In the genomic region with DNA sequence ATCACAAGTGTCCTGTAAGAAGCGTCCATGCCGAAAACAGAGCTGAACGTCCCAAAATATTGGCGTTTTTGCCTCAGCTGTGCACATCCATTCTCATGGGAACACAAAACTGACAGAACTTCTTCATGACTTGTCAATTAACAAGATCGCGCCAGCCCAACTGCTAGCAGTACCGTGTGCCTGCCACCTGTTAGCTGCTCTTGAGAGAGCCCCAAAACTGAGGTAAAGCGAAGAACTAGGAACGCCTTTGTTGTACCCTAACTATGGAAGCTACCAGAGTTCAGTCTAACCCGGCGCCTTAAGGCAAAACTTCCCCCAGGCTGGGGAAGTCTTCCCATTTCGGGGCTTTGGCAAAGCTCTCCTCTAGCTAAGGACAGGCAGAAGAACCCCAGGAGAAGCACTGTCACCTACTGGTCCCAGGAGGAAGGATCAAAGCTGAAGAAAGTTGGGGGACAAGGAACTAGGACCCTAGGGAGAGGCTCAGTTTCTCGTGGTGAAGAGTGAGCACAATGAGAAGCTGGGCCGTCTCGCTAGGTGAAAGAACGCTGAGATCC, we compare ENCODE assay signal across 8 cellular contexts. TPM values are rescaled to one million over a fixed set of nuclear protein-coding genes. Genes with fewer than 3 reads are reported as not detected.
DNase-seq lines count a peak whose midpoint lies in the region; ATAC-seq, FAIRE-seq and TF ChIP-seq lines count a peak whose summit lies in the region.

No MANE protein-coding gene starts in this region.

- H3K4me1 ChIP-seq in ovary (ENCODE audit: insufficient read depth), result peaks cover 4% of the 10 kb centered on the region

- no peak for ATAC-seq in HG03469 (IDR thresholded peaks at IDR 0.05; ENCODE audit: unreplicated experiment)

- WGBS in ovary, 3 donors, result 3 to 4% (median 4%) methylated on average over 16 of the region's 16 CpGs

- TF ChIP-seq CTCF in fibroblast of pulmonary artery (IDR thresholded peaks at IDR 0.05; ENCODE audit: low read length, missing control alignments) (peak; percentile 20), ovary (IDR thresholded peaks at IDR 0.05) (no peak)

- no peaks in the 10 kb centered on the region for H3K9me3 Mint-ChIP-seq in activated CD4-positive, alpha-beta memory T cell treated with anti-CD3 and anti-CD28 coated beads, Interleukin-2, amount 10 ng/mL, durations not matched to agents 7 days and 5 days

- DNase-seq in stimulated activated CD4-positive, alpha-beta T cell treated with anti-CD3 and anti-CD28 coated beads, Interleukin-4, amount 100 ng/mL, for 1 hour, result peak; percentile 6
- DNase-seq in stimulated activated CD4-positive, alpha-beta T cell treated with anti-CD3 and anti-CD28 coated beads, Interleukin-12 subunit alpha, Interleukin-12 subunit beta, amount 100 ng/mL, for 4 hours, result no peak
- DNase-seq in HTR-8/SVneo (ENCODE audit: insufficient read length, low spot score) (peak; percentile 24), fibroblast of pulmonary artery (ENCODE audit: low read depth) (peak; percentile 16), ovary (no peak), NCI-H1930 (lab: John Stamatoyannopoulos, UW) (no peak)
- DNase-seq in activated CD4-positive, alpha-beta memory T cell treated with anti-CD3 and anti-CD28 coated beads, Interleukin-2, amount 10 ng/mL, durations not matched to agents 7 days and 5 days, result peak; percentile 43

- no peak for TF ChIP-seq POLR2A in ovary (IDR thresholded peaks at IDR 0.05)

- POLR2A ChIA-PET in activated CD4-positive, alpha-beta memory T cell treated with anti-CD3 and anti-CD28 coated beads, Interleukin-2, amount 10 ng/mL, durations not matched to agents 7 days and 5 days (lab: Charles Lee), result interaction anchor here (0.8 to 3.2 kb wide), 35 partner anchors 9 to 494 kb away, joined by 3 to 18 read pairs (median 5); a partner anchor contains a TSS

- peaks cover 2% of the 10 kb centered on the region for H3K36me3 Mint-ChIP-seq in activated CD4-positive, alpha-beta memory T cell treated with anti-CD3 and anti-CD28 coated beads, Interleukin-2, amount 10 ng/mL, durations not matched to agents 7 days and 5 days (ENCODE audit: low read depth)

- H3K27me3 ChIP-seq in ovary, result no peaks in the 10 kb centered on the region

- peaks cover 3% of the 10 kb centered on the region for H3K27me3 Mint-ChIP-seq in activated CD4-positive, alpha-beta memory T cell treated with anti-CD3 and anti-CD28 coated beads, Interleukin-2, amount 10 ng/mL, durations not matched to agents 7 days and 5 days

- intact Hi-C loops in ovary (cut with DNase I), result no loop called here

- peak overlapping the region; percentile 99 for H3K4me3 Mint-ChIP-seq in activated CD4-positive, alpha-beta memory T cell treated with anti-CD3 and anti-CD28 coated beads, Interleukin-2, amount 10 ng/mL, durations not matched to agents 7 days and 5 days

- no peaks in the 10 kb centered on the region for H3K9me3 ChIP-seq in ovary

- H3K36me3 ChIP-seq in ovary, result no peaks in the 10 kb centered on the region

- peak overlapping the region in 1 of 2 donors; percentile 69 for H3K27ac ChIP-seq in ovary

- TF ChIP-seq EP300 in ovary (IDR thresholded peaks at IDR 0.05), result no peak

- H3K27ac Mint-ChIP-seq in activated CD4-positive, alpha-beta memory T cell treated with anti-CD3 and anti-CD28 coated beads, Interleukin-2, amount 10 ng/mL, durations not matched to agents 7 days and 5 days, result peak overlapping the region; percentile 97

- CTCF ChIA-PET in activated CD4-positive, alpha-beta memory T cell treated with anti-CD3 and anti-CD28 coated beads, Interleukin-2, amount 10 ng/mL, durations not matched to agents 7 days and 5 days (lab: Charles Lee), result interaction anchor here (0.6 to 6.2 kb wide), 19 partner anchors 10 to 790 kb away, joined by 3 to 130 read pairs (median 4); a partner anchor contains a TSS

- FAIRE-seq in HTR-8/SVneo (lab: Jason Lieb, UNC), result no peak

- H3K4me3 ChIP-seq in fibroblast of pulmonary artery (replicated peaks; ENCODE audit: low read depth, low read length) (peak overlapping the region; percentile 84), ovary (peak overlapping the region; percentile 72)

- H3K4me1 Mint-ChIP-seq in activated CD4-positive, alpha-beta memory T cell treated with anti-CD3 and anti-CD28 coated beads, Interleukin-2, amount 10 ng/mL, durations not matched to agents 7 days and 5 days, result peaks cover 39% of the 10 kb centered on the region

RNA-seq across cellular contexts. Expression of a gene that starts 0.7 kb away (rescaled TPM):
- 10 to 100 TPM; 29.5 to 32.0 TPM for total RNA-seq in activated CD4-positive, alpha-beta memory T cell treated with anti-CD3 and anti-CD28 coated beads, Interleukin-2, amount 10 ng/mL, durations not matched to agents 7 days and 5 days
- total RNA-seq in ovary, result 10 to 100 TPM in 6 of 7 donors, 1 to 10 TPM in 1; 7.2 to 25.7 (median 18.0) TPM
- polyA plus RNA-seq in ovary, result 10 to 100 TPM in 1 of 2 donors, 1 to 10 TPM in 1; 5.4 to 12.9 TPM

Comparison
In these comparisons a context has a peak if more than half of its experiments do, and no peak if none do; other contexts are left out.
1. DNase-seq: peak in stimulated activated CD4-positive, alpha-beta T cell treated with anti-CD3 and anti-CD28 coated beads, Interleukin-4, amount 100 ng/mL, for 1 hour (single experiment), HTR-8/SVneo (single experiment), activated CD4-positive, alpha-beta memory T cell treated with anti-CD3 and anti-CD28 coated beads, Interleukin-2, amount 10 ng/mL, durations not matched to agents 7 days and 5 days (single experiment) and fibroblast of pulmonary artery (single experiment); none in stimulated activated CD4-positive, alpha-beta T cell treated with anti-CD3 and anti-CD28 coated beads, Interleukin-12 subunit alpha, Interleukin-12 subunit beta, amount 100 ng/mL, for 4 hours (single experiment), ovary (0 of 5) and NCI-H1930 (0 of 2).